ENCODE assay signal across 8 cellular contexts in the genomic region with DNA sequence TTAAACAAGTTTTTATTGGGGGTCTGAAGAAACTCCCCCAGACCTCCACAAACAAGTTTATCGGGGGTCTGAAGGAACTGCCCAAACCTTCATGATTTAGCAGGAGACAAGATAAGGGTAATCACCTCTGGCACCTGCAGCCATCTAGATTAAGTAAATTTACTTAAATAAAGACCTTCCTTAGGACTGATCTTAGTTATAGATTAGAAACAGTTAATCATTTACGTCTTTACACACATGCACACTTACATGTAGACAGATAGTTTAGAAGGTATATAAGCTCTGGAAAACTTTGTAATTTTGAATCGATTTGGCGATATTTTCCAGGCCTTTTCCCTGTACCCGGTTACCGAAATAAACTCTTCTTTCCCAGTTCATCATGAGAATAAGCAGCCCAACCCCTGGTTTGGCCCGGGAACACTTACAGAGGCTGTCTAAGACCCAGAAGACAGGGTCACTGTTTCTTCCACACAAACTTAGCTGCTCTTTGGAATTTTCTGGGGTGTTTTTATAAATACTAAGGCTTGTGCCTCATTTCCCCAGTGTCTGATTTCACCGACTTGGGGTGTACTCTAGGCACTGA. TPM values are rescaled to one million over a fixed set of nuclear protein-coding genes. Genes with fewer than 3 reads are reported as not detected.
A peak's percentile ranks its signal among the peaks of the same experiment; 100 is the strongest.
DNase-seq lines count a peak whose midpoint lies in the region; ATAC-seq and TF ChIP-seq lines count a peak whose summit lies in the region.

No MANE protein-coding gene starts in this region.

- H3K36me3 ChIP-seq in rectal smooth muscle tissue (ENCODE audit: control insufficient read depth, insufficient read depth, low read length), result no peaks in the 10 kb centered on the region

- peaks cover 4% of the 10 kb centered on the region for H3K9me3 ChIP-seq in T-helper 17 cell (ENCODE audit: control insufficient read depth, low read length, poor library complexity, severe bottlenecking)

- H3K9ac ChIP-seq in rectal smooth muscle tissue (ENCODE audit: low read length), result no peak overlapping the region

- no peak for TF ChIP-seq CTCF in fibroblast of villous mesenchyme (IDR thresholded peaks at IDR 0.05; ENCODE audit: insufficient read depth, low read depth, low read length)

- H3K4me1 Mint-ChIP-seq in T-helper 17 cell, result peaks cover 10% of the 10 kb centered on the region

- H3K36me3 Mint-ChIP-seq in T-helper 17 cell (ENCODE audit: low read depth), result no peaks in the 10 kb centered on the region

- H3K4me3 ChIP-seq in GM08714 (ENCODE audit: low read length) (peak overlapping the region; percentile 64; the same call in 1 of the 2 replicates), fibroblast of villous mesenchyme (ENCODE audit: low read depth, low read length) (peak overlapping the region; percentile 81), rectal smooth muscle tissue (ENCODE audit: low read length) (peak overlapping the region; percentile 75)

- ATAC-seq in T-helper 17 cell (no peak), GM21723 (IDR thresholded peaks at IDR 0.05; ENCODE audit: unreplicated experiment) (no peak)

- H3K27me3 ChIP-seq in rectal smooth muscle tissue (ENCODE audit: control insufficient read depth, insufficient read depth, low read length), result no peaks in the 10 kb centered on the region

- no peak for DNase-seq in T-helper 17 cell
- DNase-seq in fibroblast of villous mesenchyme (ENCODE audit: low read depth), result no peak
- no peak for DNase-seq in HK-2 (ENCODE audit: unreplicated experiment)
- DNase-seq in GDM1 (lab: John Stamatoyannopoulos, UW), result no peak
- no peak for DNase-seq in NCI-H2171 (lab: John Stamatoyannopoulos, UW)

- peaks cover 9% of the 10 kb centered on the region for H3K27me3 Mint-ChIP-seq in T-helper 17 cell

- H3K4me3 Mint-ChIP-seq in T-helper 17 cell, result peak overlapping the region; percentile 82

- H3K4me1 ChIP-seq in rectal smooth muscle tissue (ENCODE audit: control insufficient read depth, insufficient read depth, low read length), result peaks cover 6% of the 10 kb centered on the region

- peak overlapping the region; percentile 79 for H3K27ac Mint-ChIP-seq in T-helper 17 cell

- peak overlapping the region; percentile 79 for H3K27ac ChIP-seq in rectal smooth muscle tissue (ENCODE audit: low read depth, low read length)

RNA-seq across cellular contexts. Expression of gene SKA1, which starts 0.6 kb away (rescaled TPM):
- under 1 TPM; 0.27 to 0.39 TPM for total RNA-seq in T-helper 17 cell
- total RNA-seq in fibroblast of villous mesenchyme, result 9.0 and 13.4 TPM in 2 replicates
